11 cellular contexts compared by ENCODE assay signal in genomic region chr11:89893245-89893644, GRCh38. TPM values are rescaled to one million over a fixed set of nuclear protein-coding genes. Genes with fewer than 3 reads are reported as not detected.
"Had no signal": no experiment of that assay in that cellular context is flagged by ENCODE, and none has a peak within 500 bp of the region (broad histone marks: within the 10 kb centered on the region; RNA-seq: fewer than 3 reads in every experiment).

No MANE protein-coding gene starts in this region.

RNA-seq across cellular contexts. Expression of gene TRIM64B, which starts 15.0 kb away (rescaled TPM):
- total RNA-seq: OCI-LY7, PC-3, PC-9, Peyer's patch, Right ventricle myocardium inferior, Right ventricle myocardium superior, RPMI7951, SJCRH30, SJSA1, SK-MEL-5 had no signal
- polyA plus RNA-seq: SK-N-SH had no signal

RNA-seq across cellular contexts. Expression of gene TRIM49D1, which starts 28.8 kb away (rescaled TPM):
- total RNA-seq: OCI-LY7, PC-3, PC-9, Peyer's patch, Right ventricle myocardium inferior, Right ventricle myocardium superior, RPMI7951, SJCRH30, SJSA1, SK-MEL-5 had no signal
- polyA plus RNA-seq: SK-N-SH had no signal

RNA-seq across cellular contexts. Expression of gene TRIM49D2, which starts 30.6 kb away (rescaled TPM):
- total RNA-seq: OCI-LY7, PC-3, PC-9, Peyer's patch, Right ventricle myocardium inferior, Right ventricle myocardium superior, RPMI7951, SJCRH30, SJSA1, SK-MEL-5 had no signal
- polyA plus RNA-seq: SK-N-SH had no signal
